Comparison of ENCODE assay signal across 1 cellular context in genomic region chr6:42448391-42448790, GRCh38.
TF ChIP-seq lines count a peak whose summit lies in the region.

No MANE protein-coding gene starts in this region.

TF ChIP-seq in IMR-90, 13 proteins besides CTCF, POLR2A, EP300 and RAD21 (continued from another document):
- TF ChIP-seq USF2 (IDR thresholded peaks at IDR 0.05; ENCODE audit: low read depth, low read length): no peak
- TF ChIP-seq SMC3 (IDR thresholded peaks at IDR 0.05; ENCODE audit: low read depth, low read length): no peak
- no peak for TF ChIP-seq BHLHE40 (IDR thresholded peaks at IDR 0.05; ENCODE audit: low read depth, low read length)
- no peak for TF ChIP-seq NFE2L2 (IDR thresholded peaks at IDR 0.05; ENCODE audit: low read depth, low read length)
- no peak for TF ChIP-seq RCOR1 (IDR thresholded peaks at IDR 0.05; ENCODE audit: insufficient replicate concordance, low read length)
- no peak for TF ChIP-seq CHD1 (IDR thresholded peaks at IDR 0.05; ENCODE audit: low read depth, low read length)
- no peak for TF ChIP-seq FOS (IDR thresholded peaks at IDR 0.05; ENCODE audit: low read depth, low read length)
- no peak for TF ChIP-seq CEBPB (IDR thresholded peaks at IDR 0.05; ENCODE audit: low read depth, low read length)
